Comparison of ENCODE assay signal across 10 cellular contexts in genomic region chr10:61973923-61974322, GRCh38.
DNase-seq lines count a peak whose midpoint lies in the region; ATAC-seq and TF ChIP-seq lines count a peak whose summit lies in the region.
"Had no signal": no experiment of that assay in that cellular context is flagged by ENCODE, and none has a peak within 500 bp of the region (broad histone marks: within the 10 kb centered on the region; RNA-seq: fewer than 3 reads in every experiment).

No MANE protein-coding gene starts in this region.

- H3K9me3 ChIP-seq in muscle layer of duodenum (ENCODE audit: control insufficient read depth in 1 of 2, low read length in 2 of 2), result no peaks in the 10 kb centered on the region

- no peaks in the 10 kb centered on the region for H3K27me3 ChIP-seq in muscle layer of duodenum (ENCODE audit: low read depth, low read length)
- H3K27me3 ChIP-seq: neural progenitor cell had no signal

- no peak for TF ChIP-seq CTCF in cardiac fibroblast (IDR thresholded peaks at IDR 0.05; ENCODE audit: low read depth, low read length)

- H3K4me1 ChIP-seq in muscle layer of duodenum (ENCODE audit: control insufficient read depth in 1 of 2, insufficient read depth in 2 of 2, low read length in 2 of 2), result peaks cover 15 to 45% of the 10 kb centered on the region in 2 donors
- H3K4me1 ChIP-seq: neural progenitor cell had no signal

- H3K4me3 ChIP-seq in cardiac fibroblast (replicated peaks in 1 of 2; ENCODE audit: low read depth in 2 of 2, low read length in 2 of 2), result no peak overlapping the region
- no peak overlapping the region for H3K4me3 ChIP-seq in muscle layer of duodenum (ENCODE audit: low read depth in 1 of 2, low read length in 2 of 2)
- H3K4me3 ChIP-seq: neural progenitor cell had no signal

- H3K27ac ChIP-seq in muscle layer of duodenum (ENCODE audit: low read length), result peak overlapping the region; percentile 33
- H3K27ac ChIP-seq: neural progenitor cell, VCaP had no signal

- ATAC-seq in Right ventricle myocardium superior (ENCODE audit: poor library complexity), result peak; percentile 55
- ATAC-seq in GM19035 (IDR thresholded peaks at IDR 0.05; ENCODE audit: unreplicated experiment), result no peak

- H3K36me3 ChIP-seq in muscle layer of duodenum (ENCODE audit: control insufficient read depth in 1 of 2, insufficient read depth in 2 of 2, low read length in 2 of 2), result no peaks in the 10 kb centered on the region
- H3K36me3 ChIP-seq: neural progenitor cell had no signal

- intact Hi-C loops in Right ventricle myocardium superior (cut with DNase I), result no loop called here
- intact Hi-C loops in cardiac septum (cut with DNase I), result no loop called here

- DNase-seq in Right ventricle myocardium superior (no peak), cardiac septum (ENCODE audit: low spot score) (no peak), cardiac fibroblast (ENCODE audit: low read depth in 2 of 2) (peak; percentile 48 to 57), activated gamma-delta T cell (lab: John Stamatoyannopoulos, UW) (no peak), NCI-H2196 (lab: John Stamatoyannopoulos, UW; ENCODE audit: unreplicated experiment) (no peak), Kasumi-1 (lab: John Stamatoyannopoulos, UW) (no peak)

Comparison
In these comparisons a context has a peak if more than half of its experiments do, and no peak if none do; other contexts are left out.
1. DNase-seq: peak in cardiac fibroblast (2 of 2); none in Right ventricle myocardium superior (single experiment), cardiac septum (single experiment), activated gamma-delta T cell (single experiment), NCI-H2196 (single experiment) and Kasumi-1 (0 of 2).